Comparison of ENCODE assay signal across 11 cellular contexts in the genomic region with DNA sequence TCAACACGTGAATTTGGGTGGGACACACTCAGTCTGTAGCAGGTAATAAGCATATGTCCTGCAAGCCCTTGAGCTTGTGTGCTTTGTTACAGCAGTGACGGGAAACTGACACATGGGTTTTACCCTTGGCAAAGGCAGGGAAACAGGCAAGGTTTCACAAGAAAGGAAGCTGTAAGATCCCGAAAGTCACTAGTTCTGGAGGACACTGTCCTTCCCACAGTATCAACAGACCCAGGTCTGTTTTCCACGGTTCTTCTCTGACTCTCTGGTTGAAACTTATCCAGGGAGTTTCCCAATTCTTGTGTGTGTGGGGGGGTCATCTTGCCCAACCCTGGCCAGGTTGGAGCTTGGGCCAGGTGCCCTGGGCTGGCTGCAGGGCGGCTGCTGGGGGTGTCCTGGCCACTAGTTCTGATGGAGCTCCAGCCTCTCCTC. TPM values are rescaled to one million over a fixed set of nuclear protein-coding genes. Genes with fewer than 3 reads are reported as not detected.
DNase-seq lines count a peak whose midpoint lies in the region; ATAC-seq, FAIRE-seq and TF ChIP-seq lines count a peak whose summit lies in the region.
"Had no signal": no experiment of that assay in that cellular context is flagged by ENCODE, and none has a peak within 500 bp of the region (broad histone marks: within the 10 kb centered on the region; RNA-seq: fewer than 3 reads in every experiment).

No MANE protein-coding gene starts in this region.

- DNase-seq in Right ventricle myocardium superior, result no peak
- no peak for DNase-seq in right atrium auricular region (ENCODE audit: low spot score)
- no peak for DNase-seq in esophagus squamous epithelium (lab: John Stamatoyannopoulos, UW)
- no peak for DNase-seq in mucosa of descending colon
- no peak for DNase-seq in small intestine
- DNase-seq in stimulated activated CD4-positive, alpha-beta T cell treated with anti-CD3 and anti-CD28 coated beads, Interleukin-12 subunit alpha, Interleukin-12 subunit beta, amount 100 ng/mL, for 4 hours, result no peak
- DNase-seq in CD4-positive, alpha-beta memory T cell, result no peak
- DNase-seq: ACHN had no signal

- no peaks in the 10 kb centered on the region for H3K27me3 Mint-ChIP-seq in CD4-positive, alpha-beta memory T cell

- H3K27ac ChIP-seq in right atrium auricular region (peak overlapping the region in 1 of 2 donors; percentile 21), esophagus squamous epithelium (peak overlapping the region in 3 of 4 donors; percentile 19 to 61 (median 57)), small intestine (ENCODE audit: low read depth in 1 of 2, low read length in 1 of 2) (peak overlapping the region in 1 of 2 donors; percentile 88)
- no peak overlapping the region for H3K27ac ChIP-seq in CD4-positive, alpha-beta memory T cell (ENCODE audit: low read depth, low read length)
- H3K27ac ChIP-seq: parathyroid adenoma had no signal

- peaks cover 0 to 1% (median 0%) of the 10 kb centered on the region in 4 donors for H3K4me1 Mint-ChIP-seq in CD4-positive, alpha-beta memory T cell

- H3K9me3 ChIP-seq in right atrium auricular region (peaks cover 0 to 5% of the 10 kb centered on the region in 2 donors), esophagus squamous epithelium (no peaks in the 10 kb centered on the region), mucosa of descending colon (no peaks in the 10 kb centered on the region), small intestine (ENCODE audit: control insufficient read depth, low read depth) (no peaks in the 10 kb centered on the region)
- no peaks in the 10 kb centered on the region for H3K9me3 ChIP-seq in CD4-positive, alpha-beta memory T cell (ENCODE audit: control insufficient read depth in 1 of 2, low read length in 2 of 2)

- no peaks in the 10 kb centered on the region for H3K36me3 Mint-ChIP-seq in CD4-positive, alpha-beta memory T cell

- H3K27me3 ChIP-seq in right atrium auricular region (no peaks in the 10 kb centered on the region), esophagus squamous epithelium (no peaks in the 10 kb centered on the region), small intestine (ENCODE audit: control insufficient read depth in 2 of 2, insufficient read depth in 2 of 2, low read length in 2 of 2) (no peaks in the 10 kb centered on the region)
- no peaks in the 10 kb centered on the region for H3K27me3 ChIP-seq in CD4-positive, alpha-beta memory T cell (ENCODE audit: insufficient read depth, low read length)

- H3K4me1 ChIP-seq in right atrium auricular region, result peaks cover 0 to 7% of the 10 kb centered on the region in 2 donors
- peaks cover 13 to 33% (median 14%) of the 10 kb centered on the region in 3 donors for H3K4me1 ChIP-seq in esophagus squamous epithelium
- peaks cover 3% of the 10 kb centered on the region for H3K4me1 ChIP-seq in mucosa of descending colon (ENCODE audit: low read depth)
- peaks cover 0 to 2% of the 10 kb centered on the region in 2 donors for H3K4me1 ChIP-seq in small intestine (ENCODE audit: control insufficient read depth in 2 of 2, insufficient read depth in 1 of 2, low read depth in 1 of 2, low read length in 1 of 2)
- no peaks in the 10 kb centered on the region for H3K4me1 ChIP-seq in CD4-positive, alpha-beta memory T cell (ENCODE audit: insufficient read depth, low read length)
- H3K4me1 ChIP-seq: parathyroid adenoma had no signal

- H3K27ac Mint-ChIP-seq in CD4-positive, alpha-beta memory T cell, result no peak overlapping the region
- H3K27ac Mint-ChIP-seq: IgD-negative memory B cell had no signal

- no peak overlapping the region for H3K4me3 ChIP-seq in right atrium auricular region
- H3K4me3 ChIP-seq in esophagus squamous epithelium, result no peak overlapping the region
- no peak overlapping the region for H3K4me3 ChIP-seq in mucosa of descending colon
- H3K4me3 ChIP-seq in small intestine (ENCODE audit: low read depth in 1 of 2, low read length in 2 of 2), result no peak overlapping the region
- H3K4me3 ChIP-seq in CD4-positive, alpha-beta memory T cell (ENCODE audit: low read length in 2 of 2), result no peak overlapping the region

- no peak for TF ChIP-seq POLR2A in esophagus squamous epithelium (IDR thresholded peaks at IDR 0.05)

- H3K9me3 Mint-ChIP-seq in CD4-positive, alpha-beta memory T cell, result peaks cover 0 to 5% (median 0%) of the 10 kb centered on the region in 8 donors

- CTCF ChIA-PET in CD4-positive, alpha-beta memory T cell (lab: Charles Lee; ENCODE audit: partially characterized antibody), result interaction anchor here (0.9 to 1.8 kb wide), 2 partner anchors 10 to 69 kb away, joined by 4 to 5 read pairs; no protein-coding TSS in a partner anchor

- 15 to 17% methylated on average over 4 of the region's 5 CpGs for WGBS in esophagus squamous epithelium, 2 donors
- WGBS in small intestine, 3 donors, result 52 to 60% (median 58%) methylated on average over 5 of the region's 5 CpGs

- FAIRE-seq in small intestine (lab: Jason Lieb, UNC), result no peak

- ATAC-seq in Right ventricle myocardium superior (ENCODE audit: poor library complexity) (peak; percentile 75), mucosa of descending colon (peak; percentile 10), GM21619 (IDR thresholded peaks at IDR 0.05; ENCODE audit: unreplicated experiment) (no peak)

- H3K36me3 ChIP-seq in right atrium auricular region, result no peaks in the 10 kb centered on the region
- H3K36me3 ChIP-seq in esophagus squamous epithelium, result no peaks in the 10 kb centered on the region
- no peaks in the 10 kb centered on the region for H3K36me3 ChIP-seq in mucosa of descending colon (ENCODE audit: low read depth)
- H3K36me3 ChIP-seq in small intestine (ENCODE audit: control insufficient read depth in 2 of 2, insufficient read depth in 2 of 2, low read length in 2 of 2), result no peaks in the 10 kb centered on the region
- no peaks in the 10 kb centered on the region for H3K36me3 ChIP-seq in CD4-positive, alpha-beta memory T cell (ENCODE audit: insufficient read depth, low read length)

- no peak overlapping the region for H3K4me3 Mint-ChIP-seq in CD4-positive, alpha-beta memory T cell
- H3K4me3 Mint-ChIP-seq: IgD-negative memory B cell had no signal

- TF ChIP-seq CTCF in right atrium auricular region (IDR thresholded peaks at IDR 0.05) (no peak), esophagus squamous epithelium (IDR thresholded peaks at IDR 0.05) (no peak), mucosa of descending colon (IDR thresholded peaks at IDR 0.05) (no peak)

- POLR2A ChIA-PET in CD4-positive, alpha-beta memory T cell (lab: Charles Lee; ENCODE audit: partially characterized antibody), result interaction anchor here (2.3 kb wide), 1 partner anchor 23 kb away, joined by 9 read pairs; no protein-coding TSS in a partner anchor

- intact Hi-C loops in Right ventricle myocardium superior (cut with DNase I), result no loop called here
- intact Hi-C loops in esophagus squamous epithelium (cut with DNase I), result no loop called here
- intact Hi-C loops in mucosa of descending colon (cut with DNase I, micrococcal nuclease), result no loop called here
- intact Hi-C loops in CD4-positive, alpha-beta memory T cell (cut with micrococcal nuclease), result no loop called here

RNA-seq across cellular contexts. Expression of a gene that starts 29.3 kb away (rescaled TPM):
- total RNA-seq in Right ventricle myocardium superior, result 5.5 TPM
- 10 to 100 TPM in 1 of 2 donors, 1 to 10 TPM in 1; 5.5 to 10.3 TPM for total RNA-seq in right atrium auricular region
- 10 to 100 TPM in 1 of 4 donors, 1 to 10 TPM in 3; 5.9 to 10.3 (median 7.8) TPM for total RNA-seq in esophagus squamous epithelium
- total RNA-seq in mucosa of descending colon, result 10 to 100 TPM; 11.8 to 18.9 (median 14.6) TPM
- 1 to 10 TPM; 1.4 to 3.0 (median 1.8) TPM for polyA plus RNA-seq in small intestine
- total RNA-seq in CD4-positive, alpha-beta memory T cell, result 10 to 100 TPM; 20.4 to 21.7 TPM
- polyA plus RNA-seq in CD4-positive, alpha-beta memory T cell, result 1 to 10 TPM; 4.3 to 6.7 TPM

RNA-seq across cellular contexts. Expression of a gene that starts 31.6 kb away (rescaled TPM):
- 0.05 TPM for total RNA-seq in Right ventricle myocardium superior
- not detected for total RNA-seq in right atrium auricular region
- not detected for total RNA-seq in esophagus squamous epithelium
- under 1 TPM; 0.14 to 0.90 (median 0.16) TPM for total RNA-seq in mucosa of descending colon
- under 1 TPM in 2 of 3 donors, not detected in 1; 0.43 to 0.67 TPM for polyA plus RNA-seq in small intestine
- total RNA-seq in CD4-positive, alpha-beta memory T cell, result 1 to 10 TPM in 1 of 2 experiments, under 1 TPM in 1; 0.58 to 1.1 TPM
- polyA plus RNA-seq in CD4-positive, alpha-beta memory T cell, result under 1 TPM in 1 of 2 donors, not detected in 1; 0.08 TPM
